20 cellular contexts compared by ENCODE assay signal in genomic region chr1:153795325-153795837, GRCh38. TPM values are rescaled to one million over a fixed set of nuclear protein-coding genes. Genes with fewer than 3 reads are reported as not detected.
DNase-seq lines count a peak whose midpoint lies in the region; ATAC-seq and TF ChIP-seq lines count a peak whose summit lies in the region.
"Had no signal": no experiment of that assay in that cellular context is flagged by ENCODE, and none has a peak within 500 bp of the region (broad histone marks: within the 10 kb centered on the region; RNA-seq: fewer than 3 reads in every experiment).

No MANE protein-coding gene starts in this region.

- no peaks in the 10 kb centered on the region for H3K36me3 ChIP-seq in IMR-90 (ENCODE audit: control insufficient read depth, insufficient read depth, low read length)
- H3K36me3 ChIP-seq: gastrocnemius medialis, HAP-1, thyroid gland had no signal

- H3K4ac ChIP-seq in IMR-90 (ENCODE audit: low read depth, low read length), result peak overlapping the region; percentile 29; the same call in 1 of the 2 replicates

- H3K14ac ChIP-seq in IMR-90 (replicated peaks; ENCODE audit: low read depth, low read length), result no peak overlapping the region

- POLR2A ChIA-PET in IMR-90 (lab: Charles Lee; ENCODE audit: unreplicated experiment), result no interaction called here

- no peak overlapping the region for H3K9ac ChIP-seq in IMR-90 (ENCODE audit: low read depth, low read length)

- H3K4me1 Mint-ChIP-seq in dendritic cell treated with granulocyte-macrophage colony-stimulating factor and Interleukin-4, amounts not matched to agents 40 ng/mL and 50 ng/mL, for 4 days (ENCODE audit: low read depth), result peaks cover 57% of the 10 kb centered on the region
- peaks cover 9% of the 10 kb centered on the region for H3K4me1 Mint-ChIP-seq in progenitor cell of endocrine pancreas (ENCODE audit: low read depth)

- 0 out of 2 replicates have a peak overlapping the region, but pooled peaks have one; percentile 28 for H2AK5ac ChIP-seq in IMR-90 (ENCODE audit: low read depth, low read length)

- dilution Hi-C loops in IMR-90 (cut with HindIII; ENCODE audit: low sequenced_read_pairs, unreplicated experiment), result no loop called here

- H2AFZ ChIP-seq in IMR-90 (replicated peaks; ENCODE audit: low read length, poor library complexity), result no peak overlapping the region

- no peak overlapping the region for H2AK9ac ChIP-seq in IMR-90 (replicated peaks; ENCODE audit: low read depth, low read length, poor library complexity)

- H4K91ac ChIP-seq in IMR-90 (ENCODE audit: insufficient read depth, low read depth, low read length), result no peak overlapping the region

- no peak overlapping the region for H4K8ac ChIP-seq in IMR-90 (ENCODE audit: low read depth in 2 of 2, low read length in 2 of 2)

- intact Hi-C loops in IMR-90 (cut with micrococcal nuclease), result loop anchor here (10.0 kb wide), 1 partner anchor 129 kb away; the partner anchor contains the start of gene GATAD2B
- intact Hi-C loops in dendritic cell treated with granulocyte-macrophage colony-stimulating factor and Interleukin-4, amounts not matched to agents 40 ng/mL and 50 ng/mL, for 4 days (cut with micrococcal nuclease), result loop anchor here (10.0 kb wide), 1 partner anchor 149 kb away; the partner anchor contains the start of gene DENND4B

- no peaks in the 10 kb centered on the region for H3K9me3 ChIP-seq in IMR-90 (ENCODE audit: control insufficient read depth, insufficient read depth, low read length)
- H3K9me3 ChIP-seq: gastrocnemius medialis, HAP-1, thyroid gland had no signal

- H3K27me3 Mint-ChIP-seq in dendritic cell treated with granulocyte-macrophage colony-stimulating factor and Interleukin-4, amounts not matched to agents 40 ng/mL and 50 ng/mL, for 4 days, result no peaks in the 10 kb centered on the region
- peaks cover under 1% of the 10 kb centered on the region for H3K27me3 Mint-ChIP-seq in progenitor cell of endocrine pancreas

- ATAC-seq in IMR-90 (ENCODE audit: low read depth), result no peak
- ATAC-seq: gastrocnemius medialis, T-helper 17 cell had no signal

- BruUV-seq in IMR-90 (replicated peaks; lab: Mats Ljungman, UMichigan), result no TSS peak

- H3K4me3 ChIP-seq in IMR-90 (ENCODE audit: insufficient read depth, low read depth, low read length), result no peak overlapping the region
- H3K4me3 ChIP-seq: gastrocnemius medialis, HAP-1, thyroid gland had no signal

- no peaks in the 10 kb centered on the region for H3K27me3 ChIP-seq in IMR-90 (ENCODE audit: control insufficient read depth, insufficient read depth, low read length)
- H3K27me3 ChIP-seq: gastrocnemius medialis, thyroid gland had no signal

- H3K9me3 Mint-ChIP-seq in dendritic cell treated with granulocyte-macrophage colony-stimulating factor and Interleukin-4, amounts not matched to agents 40 ng/mL and 50 ng/mL, for 4 days, result no peaks in the 10 kb centered on the region
- H3K9me3 Mint-ChIP-seq in progenitor cell of endocrine pancreas (ENCODE audit: low read depth), result no peaks in the 10 kb centered on the region

- in situ Hi-C loops in IMR-90 (cut with MboI; ENCODE audit: low sequenced_read_pairs), result loop anchor here (5.0 kb wide), 1 partner anchor 152 kb away; the partner anchor contains the start of gene DENND4B

- CTCF ChIA-PET in IMR-90 (lab: Yijun Ruan, JAX), result no interaction called here

- no peak overlapping the region for H3K23ac ChIP-seq in IMR-90 (ENCODE audit: low read depth, low read length)

- H2BK15ac ChIP-seq in IMR-90 (ENCODE audit: low read depth, low read length), result no peak overlapping the region

- no peak overlapping the region for H3K4me2 ChIP-seq in IMR-90 (ENCODE audit: low read depth, low read length)

- H2BK5ac ChIP-seq in IMR-90 (ENCODE audit: low read depth, low read length, poor library complexity, severe bottlenecking), result no peak overlapping the region

- no peak for TF ChIP-seq RAD21 in IMR-90 (IDR thresholded peaks at IDR 0.05; ENCODE audit: low read length)

- H3K18ac ChIP-seq in IMR-90 (ENCODE audit: low read depth, low read length), result no peak overlapping the region

- no peak overlapping the region for H3K4me3 Mint-ChIP-seq in dendritic cell treated with granulocyte-macrophage colony-stimulating factor and Interleukin-4, amounts not matched to agents 40 ng/mL and 50 ng/mL, for 4 days
- H3K4me3 Mint-ChIP-seq in progenitor cell of endocrine pancreas (ENCODE audit: low read depth), result no peak overlapping the region
- H3K4me3 Mint-ChIP-seq: T-helper 17 cell had no signal

- no peak for TF ChIP-seq POLR2A in IMR-90 (IDR thresholded peaks at IDR 0.05; ENCODE audit: low read depth, low read length)

- no peak overlapping the region for H2BK120ac ChIP-seq in IMR-90 (ENCODE audit: low read depth, low read length)

- peaks cover 13% of the 10 kb centered on the region for H3K36me3 Mint-ChIP-seq in dendritic cell treated with granulocyte-macrophage colony-stimulating factor and Interleukin-4, amounts not matched to agents 40 ng/mL and 50 ng/mL, for 4 days (ENCODE audit: low read depth)
- no peaks in the 10 kb centered on the region for H3K36me3 Mint-ChIP-seq in progenitor cell of endocrine pancreas (ENCODE audit: insufficient read depth)

- 80% methylated on average over 8 of the region's 18 CpGs; no CpG with 5 or more reads in 1 of the 2 experiments for WGBS in IMR-90 (ENCODE audit: extremely low coverage in 2 of 2, insufficient read length in 1 of 2), 2 experiments

- H3K9me1 ChIP-seq in IMR-90 (ENCODE audit: insufficient read depth, low read length), result peaks cover 5% of the 10 kb centered on the region

- H4K5ac ChIP-seq in IMR-90 (ENCODE audit: low read depth, low read length), result no peak overlapping the region

- 0 out of 4 replicates have a peak, but pooled peaks cover 0 to 3% of the 10 kb centered on the region in 2 experiments for H3K79me1 ChIP-seq in IMR-90 (ENCODE audit: low read depth in 1 of 2, low read length in 2 of 2)

- H2BK20ac ChIP-seq in IMR-90 (ENCODE audit: low read depth, low read length), result no peak overlapping the region

- H3K27ac ChIP-seq in IMR-90 (ENCODE audit: insufficient read depth, low read length), result no peak overlapping the region
- H3K27ac ChIP-seq: gastrocnemius medialis, thyroid gland had no signal

- H3K27ac Mint-ChIP-seq in dendritic cell treated with granulocyte-macrophage colony-stimulating factor and Interleukin-4, amounts not matched to agents 40 ng/mL and 50 ng/mL, for 4 days, result peak overlapping the region; percentile 76
- peak overlapping the region; percentile 79 for H3K27ac Mint-ChIP-seq in progenitor cell of endocrine pancreas
- H3K27ac Mint-ChIP-seq: T-helper 17 cell had no signal

- peaks cover 3% of the 10 kb centered on the region for H3K4me1 ChIP-seq in IMR-90 (ENCODE audit: control insufficient read depth, insufficient read depth, low read length)
- H3K4me1 ChIP-seq: HAP-1, thyroid gland had no signal

- no peak overlapping the region for H3K56ac ChIP-seq in IMR-90 (ENCODE audit: extremely low read depth, insufficient read depth, low read length)

- DNase-seq in NCI-H524 (lab: John Stamatoyannopoulos, UW) (peak; percentile 13 to 57), NCI-H524 treated with DMSO at 0.1 percent for 48 hours (lab: John Stamatoyannopoulos, UW) (no peak), IMR-90 (no peak), progenitor cell of endocrine pancreas (ENCODE audit: low spot score, unreplicated experiment) (no peak), HT-29 (ENCODE audit: low spot score) (no peak), SKM-1 treated with dmso at 0.1 percent for 144 hours (lab: John Stamatoyannopoulos, UW; ENCODE audit: unreplicated experiment) (no peak)
- no peak for DNase-seq in stimulated activated CD4-positive, alpha-beta T cell treated with anti-CD3 and anti-CD28 coated beads, Interleukin-15, amount 100 ng/mL, for 24 hours
- DNase-seq: activated CD4-positive, CD25-positive, alpha-beta regulatory T cell; activated gamma-delta T cell treated with Interleukin-2 at 50 U/mL for 16 hours; dermis blood vessel endothelial cell; erythroblast; gastrocnemius medialis; NCI-H187; NCI-H446; SIG-M5; small intestine; T-helper 17 cell; thyroid gland had no signal

- H4K20me1 ChIP-seq in IMR-90 (ENCODE audit: insufficient read depth, low read length), result no peaks in the 10 kb centered on the region

- TF ChIP-seq CTCF in IMR-90 (conservative IDR thresholded peaks at IDR 0.05; ENCODE audit: low read depth, low read length) (no peak), progenitor cell of endocrine pancreas (IDR thresholded peaks at IDR 0.05; ENCODE audit: unreplicated experiment) (no peak)

TF ChIP-seq in IMR-90, 13 proteins besides CTCF, POLR2A, EP300 and RAD21 (continues in another document):
- TF ChIP-seq RCOR1 (IDR thresholded peaks at IDR 0.05; ENCODE audit: insufficient replicate concordance, low read length) (no peak), BHLHE40 (IDR thresholded peaks at IDR 0.05; ENCODE audit: low read depth, low read length) (no peak), FOS (IDR thresholded peaks at IDR 0.05; ENCODE audit: low read depth, low read length) (no peak), MXI1 (IDR thresholded peaks at IDR 0.05; ENCODE audit: borderline replicate concordance, low read depth, low read length) (no peak), MAZ (IDR thresholded peaks at IDR 0.05; ENCODE audit: borderline replicate concordance, low read depth, low read length) (no peak), SMC3 (IDR thresholded peaks at IDR 0.05; ENCODE audit: low read depth, low read length) (no peak), CHD1 (IDR thresholded peaks at IDR 0.05; ENCODE audit: low read depth, low read length) (no peak), MAFK (IDR thresholded peaks at IDR 0.05; ENCODE audit: low read depth, low read length) (no peak), RFX5 (IDR thresholded peaks at IDR 0.05; ENCODE audit: low read depth, low read length) (no peak)
- TF ChIP-seq, protein P1, sequence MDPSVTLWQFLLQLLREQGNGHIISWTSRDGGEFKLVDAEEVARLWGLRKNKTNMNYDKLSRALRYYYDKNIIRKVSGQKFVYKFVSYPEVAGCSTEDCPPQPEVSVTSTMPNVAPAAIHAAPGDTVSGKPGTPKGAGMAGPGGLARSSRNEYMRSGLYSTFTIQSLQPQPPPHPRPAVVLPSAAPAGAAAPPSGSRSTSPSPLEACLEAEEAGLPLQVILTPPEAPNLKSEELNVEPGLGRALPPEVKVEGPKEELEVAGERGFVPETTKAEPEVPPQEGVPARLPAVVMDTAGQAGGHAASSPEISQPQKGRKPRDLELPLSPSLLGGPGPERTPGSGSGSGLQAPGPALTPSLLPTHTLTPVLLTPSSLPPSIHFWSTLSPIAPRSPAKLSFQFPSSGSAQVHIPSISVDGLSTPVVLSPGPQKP (IDR thresholded peaks at IDR 0.05; ENCODE audit: borderline replicate concordance, low read depth, low read length), result no peak

RNA-seq across cellular contexts. Expression of gene SLC27A3, which starts 20.2 kb away (rescaled TPM):
- 1.9 and 3.2 TPM in 2 replicates for total RNA-seq in IMR-90 (2012; rRNA removed)
- 9.3 and 9.6 TPM in 2 replicates for polyA plus RNA-seq in IMR-90 (2012; rRNA removed)
- polyA plus RNA-seq in IMR-90 (2012; cell fraction: cytosol; rRNA removed), result 5.9 and 6.6 TPM in 2 replicates
- 30.7 and 38.8 TPM in 2 replicates for polyA plus RNA-seq in IMR-90 (2012; cell fraction: nucleus; rRNA removed; ENCODE audit: low replicate concordance)
- 29.5 and 36.6 TPM in 2 replicates for total RNA-seq in progenitor cell of endocrine pancreas
- 13.8 and 14.7 TPM in 2 replicates for total RNA-seq in HT-29 (2014; rRNA removed; shearing (Covaris generic))

Comparison
In these comparisons a context has a peak if more than half of its experiments do, and no peak if none do; other contexts are left out.
1. DNase-seq: peak in NCI-H524 (2 of 2); none in NCI-H524 treated with DMSO at 0.1 percent for 48 hours (single experiment), IMR-90 (single experiment), progenitor cell of endocrine pancreas (single experiment), stimulated activated CD4-positive, alpha-beta T cell treated with anti-CD3 and anti-CD28 coated beads, Interleukin-15, amount 100 ng/mL, for 24 hours (single experiment), HT-29 (single experiment) and SKM-1 treated with dmso at 0.1 percent for 144 hours (single experiment).